Comparison of ENCODE assay signal across 1 cellular context in the genomic region with DNA sequence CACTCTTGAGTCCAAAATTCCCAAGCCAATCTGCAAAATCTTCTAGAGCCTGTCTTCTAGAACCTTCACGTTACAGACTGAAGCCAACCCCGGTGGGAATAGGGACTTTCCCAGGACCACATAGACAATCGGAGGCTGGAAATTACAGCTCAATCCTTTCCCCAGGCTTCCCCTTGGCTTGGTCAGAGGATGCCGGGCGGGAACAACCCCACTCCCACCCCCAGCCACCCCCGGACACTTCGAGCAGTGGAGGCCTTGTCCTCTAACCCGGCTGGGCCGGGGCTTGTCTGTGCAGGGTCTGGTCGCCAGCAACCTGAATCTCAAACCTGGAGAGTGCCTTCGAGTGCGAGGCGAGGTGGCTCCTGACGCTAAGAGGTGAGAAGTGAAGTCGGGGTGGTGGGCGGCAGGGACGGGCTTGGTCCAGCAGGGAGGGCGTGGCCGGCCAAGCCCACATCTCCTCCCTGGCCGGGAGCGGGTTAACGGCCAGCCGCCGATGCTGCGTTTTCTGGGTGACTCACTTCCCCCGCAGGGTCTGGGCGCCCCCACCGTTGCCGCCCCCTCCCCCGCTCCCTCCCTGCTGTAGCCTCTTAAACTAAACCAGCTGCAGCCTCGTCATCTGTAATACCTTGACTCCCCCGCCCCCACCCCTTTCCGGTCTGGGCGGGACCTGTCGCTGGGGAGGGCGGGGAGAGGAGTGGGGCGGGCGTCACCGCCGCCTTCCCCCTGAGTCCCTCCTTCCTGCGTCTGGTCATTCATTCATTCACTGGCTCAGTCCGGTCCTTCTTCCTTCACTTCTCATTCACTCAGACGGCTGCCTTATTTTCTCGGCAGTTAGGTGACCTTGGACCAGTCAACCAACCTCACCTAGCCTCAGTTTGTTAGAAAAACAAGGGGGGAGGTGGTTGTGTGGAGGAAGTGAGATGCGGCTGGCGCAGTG.
A peak's percentile ranks its signal among the peaks of the same experiment; 100 is the strongest.
TF ChIP-seq lines count a peak whose summit lies in the region.

No MANE protein-coding gene starts in this region.

TF ChIP-seq in GM12878, 131 proteins besides CTCF, POLR2A, EP300 and RAD21 (continued from another document and continues in another):
- TF ChIP-seq, protein P1, sequence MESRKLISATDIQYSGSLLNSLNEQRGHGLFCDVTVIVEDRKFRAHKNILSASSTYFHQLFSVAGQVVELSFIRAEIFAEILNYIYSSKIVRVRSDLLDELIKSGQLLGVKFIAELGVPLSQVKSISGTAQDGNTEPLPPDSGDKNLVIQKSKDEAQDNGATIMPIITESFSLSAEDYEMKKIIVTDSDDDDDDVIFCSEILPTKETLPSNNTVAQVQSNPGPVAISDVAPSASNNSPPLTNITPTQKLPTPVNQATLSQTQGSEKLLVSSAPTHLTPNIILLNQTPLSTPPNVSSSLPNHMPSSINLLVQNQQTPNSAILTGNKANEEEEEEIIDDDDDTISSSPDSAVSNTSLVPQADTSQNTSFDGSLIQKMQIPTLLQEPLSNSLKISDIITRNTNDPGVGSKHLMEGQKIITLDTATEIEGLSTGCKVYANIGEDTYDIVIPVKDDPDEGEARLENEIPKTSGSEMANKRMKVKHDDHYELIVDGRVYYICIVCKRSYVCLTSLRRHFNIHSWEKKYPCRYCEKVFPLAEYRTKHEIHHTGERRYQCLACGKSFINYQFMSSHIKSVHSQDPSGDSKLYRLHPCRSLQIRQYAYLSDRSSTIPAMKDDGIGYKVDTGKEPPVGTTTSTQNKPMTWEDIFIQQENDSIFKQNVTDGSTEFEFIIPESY (IDR thresholded peaks at IDR 0.05) = no peak
- TF ChIP-seq NR2C2 (IDR thresholded peaks at IDR 0.05; ENCODE audit: borderline replicate concordance, control insufficient read depth, insufficient read length, low read depth) (no peak), SKIL (IDR thresholded peaks at IDR 0.05; ENCODE audit: low read depth, poor library complexity, severe bottlenecking) (no peak), GABPA (IDR thresholded peaks at IDR 0.05; ENCODE audit: low read depth) (no peak), ASH2L (IDR thresholded peaks at IDR 0.05; ENCODE audit: borderline replicate concordance, low read depth) (no peak), CEBPB (IDR thresholded peaks at IDR 0.05; ENCODE audit: borderline replicate concordance in 1 of 2, low read depth in 2 of 2, low read length in 2 of 2) (no peak), TCF7 (IDR thresholded peaks at IDR 0.05; ENCODE audit: borderline replicate concordance) (no peak), NFIC (IDR thresholded peaks at IDR 0.05; ENCODE audit: low read depth, low read length) (peak; percentile 27; the same call in 1 of the 2 replicates), ZNF384 (IDR thresholded peaks at IDR 0.05; ENCODE audit: borderline replicate concordance, low read depth, low read length) (no peak), POU2F2 (IDR thresholded peaks at IDR 0.05; ENCODE audit: borderline replicate concordance, low read depth, low read length) (peak; percentile 28; the same call in 1 of the 3 replicates), MYB (IDR thresholded peaks at IDR 0.05; ENCODE audit: borderline replicate concordance, low read depth, low read length) (no peak), NFYA (IDR thresholded peaks at IDR 0.05; ENCODE audit: borderline replicate concordance, low read depth, low read length) (no peak), ZNF24 (IDR thresholded peaks at IDR 0.05) (peak; percentile 98), MEF2B (IDR thresholded peaks at IDR 0.05; ENCODE audit: partially characterized antibody, poor library complexity, severe bottlenecking) (peak; percentile 86), PAX8 (IDR thresholded peaks at IDR 0.05) (no peak), BACH1 (IDR thresholded peaks at IDR 0.05; ENCODE audit: borderline replicate concordance) (peak; percentile 44; the same call in 1 of the 2 replicates), RCOR1 (conservative IDR thresholded peaks at IDR 0.05; ENCODE audit: low read depth, low read length) (no peak), HDAC2 (IDR thresholded peaks at IDR 0.05) (no peak; the same call in 1 of the 2 replicates), POLR2AphosphoS5 (IDR thresholded peaks at IDR 0.05; ENCODE audit: low read length) (peak; percentile 61; the same call in 1 of the 2 replicates), SMARCA5 (IDR thresholded peaks at IDR 0.05) (no peak), IKZF2 (IDR thresholded peaks at IDR 0.05) (peak; percentile 48 to 52; a peak in 3 of 4 replicates), HCFC1 (IDR thresholded peaks at IDR 0.05; ENCODE audit: low read length) (no peak), STAT3 (IDR thresholded peaks at IDR 0.05; ENCODE audit: low read depth, low read length) (no peak), ZNF207 (IDR thresholded peaks at IDR 0.05; ENCODE audit: borderline replicate concordance) (no peak), SP1 (IDR thresholded peaks at IDR 0.05; ENCODE audit: low read depth, low read length) (peak; percentile 40), BHLHE40 (IDR thresholded peaks at IDR 0.05; ENCODE audit: borderline replicate concordance in 1 of 2, low read depth in 2 of 2, low read length in 1 of 2) (no peak; a peak in 1 of 4 replicates), ZNF217 (IDR thresholded peaks at IDR 0.05) (no peak), NR2C1 (IDR thresholded peaks at IDR 0.05) (no peak), ATF2 (IDR thresholded peaks at IDR 0.05; ENCODE audit: low read length) (no peak), PRDM15 (CRISPR knock-in tag; IDR thresholded peaks at IDR 0.05) (no peak), SREBF1 (IDR thresholded peaks at IDR 0.05; ENCODE audit: low read length) (no peak), HDGF (IDR thresholded peaks at IDR 0.05) (peak; percentile 69; the same call in 1 of the 2 replicates)
- TF ChIP-seq, protein P2, sequence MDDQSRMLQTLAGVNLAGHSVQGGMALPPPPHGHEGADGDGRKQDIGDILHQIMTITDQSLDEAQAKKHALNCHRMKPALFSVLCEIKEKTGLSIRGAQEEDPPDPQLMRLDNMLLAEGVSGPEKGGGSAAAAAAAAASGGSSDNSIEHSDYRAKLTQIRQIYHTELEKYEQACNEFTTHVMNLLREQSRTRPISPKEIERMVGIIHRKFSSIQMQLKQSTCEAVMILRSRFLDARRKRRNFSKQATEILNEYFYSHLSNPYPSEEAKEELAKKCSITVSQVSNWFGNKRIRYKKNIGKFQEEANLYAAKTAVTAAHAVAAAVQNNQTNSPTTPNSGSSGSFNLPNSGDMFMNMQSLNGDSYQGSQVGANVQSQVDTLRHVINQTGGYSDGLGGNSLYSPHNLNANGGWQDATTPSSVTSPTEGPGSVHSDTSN (IDR thresholded peaks at IDR 0.05; ENCODE audit: insufficient replicate concordance, low read depth, low read length) = peak; percentile 46
- TF ChIP-seq, protein P3, sequence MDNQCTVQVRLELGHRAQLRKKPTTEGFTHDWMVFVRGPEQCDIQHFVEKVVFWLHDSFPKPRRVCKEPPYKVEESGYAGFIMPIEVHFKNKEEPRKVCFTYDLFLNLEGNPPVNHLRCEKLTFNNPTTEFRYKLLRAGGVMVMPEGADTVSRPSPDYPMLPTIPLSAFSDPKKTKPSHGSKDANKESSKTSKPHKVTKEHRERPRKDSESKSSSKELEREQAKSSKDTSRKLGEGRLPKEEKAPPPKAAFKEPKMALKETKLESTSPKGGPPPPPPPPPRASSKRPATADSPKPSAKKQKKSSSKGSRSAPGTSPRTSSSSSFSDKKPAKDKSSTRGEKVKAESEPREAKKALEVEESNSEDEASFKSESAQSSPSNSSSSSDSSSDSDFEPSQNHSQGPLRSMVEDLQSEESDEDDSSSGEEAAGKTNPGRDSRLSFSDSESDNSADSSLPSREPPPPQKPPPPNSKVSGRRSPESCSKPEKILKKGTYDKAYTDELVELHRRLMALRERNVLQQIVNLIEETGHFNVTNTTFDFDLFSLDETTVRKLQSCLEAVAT (IDR thresholded peaks at IDR 0.05) = 0 out of 2 replicates have a peak, but pooled peaks have one; percentile 61
- TF ChIP-seq, protein P4, sequence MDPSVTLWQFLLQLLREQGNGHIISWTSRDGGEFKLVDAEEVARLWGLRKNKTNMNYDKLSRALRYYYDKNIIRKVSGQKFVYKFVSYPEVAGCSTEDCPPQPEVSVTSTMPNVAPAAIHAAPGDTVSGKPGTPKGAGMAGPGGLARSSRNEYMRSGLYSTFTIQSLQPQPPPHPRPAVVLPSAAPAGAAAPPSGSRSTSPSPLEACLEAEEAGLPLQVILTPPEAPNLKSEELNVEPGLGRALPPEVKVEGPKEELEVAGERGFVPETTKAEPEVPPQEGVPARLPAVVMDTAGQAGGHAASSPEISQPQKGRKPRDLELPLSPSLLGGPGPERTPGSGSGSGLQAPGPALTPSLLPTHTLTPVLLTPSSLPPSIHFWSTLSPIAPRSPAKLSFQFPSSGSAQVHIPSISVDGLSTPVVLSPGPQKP (IDR thresholded peaks at IDR 0.05; ENCODE audit: low read depth, low read length) = peak; percentile 35; the same call in 1 of the 2 replicates
- TF ChIP-seq, protein P5, sequence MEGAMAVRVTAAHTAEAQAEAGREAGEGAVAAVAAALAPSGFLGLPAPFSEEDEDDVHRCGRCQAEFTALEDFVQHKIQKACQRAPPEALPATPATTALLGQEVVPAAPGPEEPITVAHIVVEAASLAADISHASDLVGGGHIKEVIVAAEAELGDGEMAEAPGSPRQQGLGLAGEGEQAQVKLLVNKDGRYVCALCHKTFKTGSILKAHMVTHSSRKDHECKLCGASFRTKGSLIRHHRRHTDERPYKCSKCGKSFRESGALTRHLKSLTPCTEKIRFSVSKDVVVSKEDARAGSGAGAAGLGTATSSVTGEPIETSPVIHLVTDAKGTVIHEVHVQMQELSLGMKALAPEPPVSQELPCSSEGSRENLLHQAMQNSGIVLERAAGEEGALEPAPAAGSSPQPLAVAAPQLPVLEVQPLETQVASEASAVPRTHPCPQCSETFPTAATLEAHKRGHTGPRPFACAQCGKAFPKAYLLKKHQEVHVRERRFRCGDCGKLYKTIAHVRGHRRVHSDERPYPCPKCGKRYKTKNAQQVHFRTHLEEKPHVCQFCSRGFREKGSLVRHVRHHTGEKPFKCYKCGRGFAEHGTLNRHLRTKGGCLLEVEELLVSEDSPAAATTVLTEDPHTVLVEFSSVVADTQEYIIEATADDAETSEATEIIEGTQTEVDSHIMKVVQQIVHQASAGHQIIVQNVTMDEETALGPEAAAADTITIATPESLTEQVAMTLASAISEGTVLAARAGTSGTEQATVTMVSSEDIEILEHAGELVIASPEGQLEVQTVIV (IDR thresholded peaks at IDR 0.05; ENCODE audit: borderline replicate concordance, partially characterized antibody) = no peak
- TF ChIP-seq, protein P6, sequence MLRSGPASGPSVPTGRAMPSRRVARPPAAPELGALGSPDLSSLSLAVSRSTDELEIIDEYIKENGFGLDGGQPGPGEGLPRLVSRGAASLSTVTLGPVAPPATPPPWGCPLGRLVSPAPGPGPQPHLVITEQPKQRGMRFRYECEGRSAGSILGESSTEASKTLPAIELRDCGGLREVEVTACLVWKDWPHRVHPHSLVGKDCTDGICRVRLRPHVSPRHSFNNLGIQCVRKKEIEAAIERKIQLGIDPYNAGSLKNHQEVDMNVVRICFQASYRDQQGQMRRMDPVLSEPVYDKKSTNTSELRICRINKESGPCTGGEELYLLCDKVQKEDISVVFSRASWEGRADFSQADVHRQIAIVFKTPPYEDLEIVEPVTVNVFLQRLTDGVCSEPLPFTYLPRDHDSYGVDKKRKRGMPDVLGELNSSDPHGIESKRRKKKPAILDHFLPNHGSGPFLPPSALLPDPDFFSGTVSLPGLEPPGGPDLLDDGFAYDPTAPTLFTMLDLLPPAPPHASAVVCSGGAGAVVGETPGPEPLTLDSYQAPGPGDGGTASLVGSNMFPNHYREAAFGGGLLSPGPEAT (IDR thresholded peaks at IDR 0.05; ENCODE audit: low read depth) = peak; percentile 39; the same call in 1 of the 2 replicates
